ENCODE assay signal across 8 cellular contexts in genomic region chr9:136551401-136552116, GRCh38. TPM values are rescaled to one million over a fixed set of nuclear protein-coding genes. Genes with fewer than 3 reads are reported as not detected.
DNase-seq lines count a peak whose midpoint lies in the region; ATAC-seq, FAIRE-seq and TF ChIP-seq lines count a peak whose summit lies in the region.
"Had no signal": no experiment of that assay in that cellular context is flagged by ENCODE, and none has a peak within 500 bp of the region (broad histone marks: within the 10 kb centered on the region; RNA-seq: fewer than 3 reads in every experiment).

No MANE protein-coding gene starts in this region.

- H3K9me3 ChIP-seq in T-helper 17 cell (ENCODE audit: control insufficient read depth, low read length, poor library complexity, severe bottlenecking) = no peaks in the 10 kb centered on the region
- no peaks in the 10 kb centered on the region for H3K9me3 ChIP-seq in gastroesophageal sphincter
- H3K9me3 ChIP-seq in skeletal muscle satellite cell (replicated peaks; ENCODE audit: low read length) = no peaks in the 10 kb centered on the region

- TF ChIP-seq EP300 in gastroesophageal sphincter (IDR thresholded peaks at IDR 0.05) = no peak

- H3K4me1 Mint-ChIP-seq in T-helper 17 cell = peaks cover 16% of the 10 kb centered on the region
- H3K4me1 Mint-ChIP-seq in activated CD4-positive, alpha-beta T cell treated with anti-CD3 and anti-CD28 coated beads, Interleukin-2, amount 10 ng/mL, durations not matched to agents 7 days and 5 days = peaks cover 19% of the 10 kb centered on the region

- H3K27ac Mint-ChIP-seq in T-helper 17 cell = no peak overlapping the region
- no peak overlapping the region for H3K27ac Mint-ChIP-seq in activated CD4-positive, alpha-beta T cell treated with anti-CD3 and anti-CD28 coated beads, Interleukin-2, amount 10 ng/mL, durations not matched to agents 7 days and 5 days

- no peak for TF ChIP-seq POLR2A in gastroesophageal sphincter (IDR thresholded peaks at IDR 0.05)

- peak overlapping the region; percentile 7 to 98 for H3K4me3 ChIP-seq in gastroesophageal sphincter
- no peak overlapping the region for H3K4me3 ChIP-seq in skeletal muscle satellite cell (ENCODE audit: low read length)

- no peaks in the 10 kb centered on the region for H3K27me3 Mint-ChIP-seq in T-helper 17 cell
- peaks cover 7% of the 10 kb centered on the region for H3K27me3 Mint-ChIP-seq in activated CD4-positive, alpha-beta T cell treated with anti-CD3 and anti-CD28 coated beads, Interleukin-2, amount 10 ng/mL, durations not matched to agents 7 days and 5 days

- H3K4me1 ChIP-seq in gastroesophageal sphincter (peaks cover 4 to 90% (median 53%) of the 10 kb centered on the region in 3 donors), skeletal muscle satellite cell (ENCODE audit: control insufficient read depth, insufficient read depth, low read length) (peaks cover 23% of the 10 kb centered on the region)

- FAIRE-seq in GM18507 (lab: Jason Lieb, UNC) = peak; percentile 75
- FAIRE-seq: TTC549 had no signal

- peak overlapping the region; percentile 75 for H3K4me3 Mint-ChIP-seq in T-helper 17 cell
- no peak overlapping the region for H3K4me3 Mint-ChIP-seq in activated CD4-positive, alpha-beta T cell treated with anti-CD3 and anti-CD28 coated beads, Interleukin-2, amount 10 ng/mL, durations not matched to agents 7 days and 5 days

- DNase-seq in GM18507 (ENCODE audit: extremely low spot score, insufficient read length, low read depth) (no peak), T-helper 17 cell (no peak), NCI-H446 (lab: John Stamatoyannopoulos, UW) (no peak)
- DNase-seq in activated CD4-positive, alpha-beta T cell treated with anti-CD3 and anti-CD28 coated beads, Interleukin-2, amount 10 ng/mL, durations not matched to agents 7 days and 5 days = no peak

- H3K9me3 Mint-ChIP-seq in activated CD4-positive, alpha-beta T cell treated with anti-CD3 and anti-CD28 coated beads, Interleukin-2, amount 10 ng/mL, durations not matched to agents 7 days and 5 days = no peaks in the 10 kb centered on the region

- ATAC-seq in T-helper 17 cell = peak; percentile 26
- ATAC-seq in gastroesophageal sphincter = peak; percentile 48
- no peak for ATAC-seq in GM18868 (IDR thresholded peaks at IDR 0.05; ENCODE audit: unreplicated experiment)

- peak overlapping the region; percentile 94 to 100 (median 97) for H3K27ac ChIP-seq in gastroesophageal sphincter

- CTCF ChIA-PET in activated CD4-positive, alpha-beta T cell treated with anti-CD3 and anti-CD28 coated beads, Interleukin-2, amount 10 ng/mL, durations not matched to agents 7 days and 5 days (lab: Charles Lee) = interaction anchor here (1.0 kb wide), 1 partner anchor 66 kb away, joined by 3 read pairs; no protein-coding TSS in a partner anchor

- TF ChIP-seq CTCF in gastroesophageal sphincter (IDR thresholded peaks at IDR 0.05) = no peak

- H3K36me3 ChIP-seq in gastroesophageal sphincter (no peaks in the 10 kb centered on the region), skeletal muscle satellite cell (ENCODE audit: insufficient read depth, low read length) (no peaks in the 10 kb centered on the region)

- peak overlapping the region; percentile 55 for H3K4me2 ChIP-seq in skeletal muscle satellite cell (ENCODE audit: low read length)

- H3K27me3 ChIP-seq in gastroesophageal sphincter (no peaks in the 10 kb centered on the region), skeletal muscle satellite cell (ENCODE audit: control insufficient read depth, insufficient read depth, low read length) (peaks cover 11% of the 10 kb centered on the region)

- POLR2A ChIA-PET in activated CD4-positive, alpha-beta T cell treated with anti-CD3 and anti-CD28 coated beads, Interleukin-2, amount 10 ng/mL, durations not matched to agents 7 days and 5 days (lab: Charles Lee) = no interaction called here

- no peaks in the 10 kb centered on the region for H3K36me3 Mint-ChIP-seq in T-helper 17 cell (ENCODE audit: low read depth)
- no peaks in the 10 kb centered on the region for H3K36me3 Mint-ChIP-seq in activated CD4-positive, alpha-beta T cell treated with anti-CD3 and anti-CD28 coated beads, Interleukin-2, amount 10 ng/mL, durations not matched to agents 7 days and 5 days (ENCODE audit: low read depth)

- H3K9ac ChIP-seq in skeletal muscle satellite cell (ENCODE audit: low read depth, low read length) = no peak overlapping the region

- WGBS in gastroesophageal sphincter (ENCODE audit: low coverage in 1 of 2), 2 donors = 9 to 11% methylated on average over 7 to 10 of the region's 22 CpGs

RNA-seq across cellular contexts. Expression of gene NOTCH1, which starts 5.7 kb away (rescaled TPM):
- total RNA-seq in T-helper 17 cell (10 to 100 TPM; 31.7 to 37.5 TPM), gastroesophageal sphincter (10 to 100 TPM; 31.1 to 72.1 (median 44.0) TPM)
- total RNA-seq in skeletal muscle satellite cell (2012; rRNA removed) = 7.1 and 9.8 TPM in 2 replicates
- total RNA-seq in activated CD4-positive, alpha-beta T cell treated with anti-CD3 and anti-CD28 coated beads, Interleukin-2, amount 10 ng/mL, durations not matched to agents 7 days and 5 days = 10 to 100 TPM; 73.6 to 74.4 TPM
